Comparison of ENCODE assay signal across 18 cellular contexts in the genomic region with DNA sequence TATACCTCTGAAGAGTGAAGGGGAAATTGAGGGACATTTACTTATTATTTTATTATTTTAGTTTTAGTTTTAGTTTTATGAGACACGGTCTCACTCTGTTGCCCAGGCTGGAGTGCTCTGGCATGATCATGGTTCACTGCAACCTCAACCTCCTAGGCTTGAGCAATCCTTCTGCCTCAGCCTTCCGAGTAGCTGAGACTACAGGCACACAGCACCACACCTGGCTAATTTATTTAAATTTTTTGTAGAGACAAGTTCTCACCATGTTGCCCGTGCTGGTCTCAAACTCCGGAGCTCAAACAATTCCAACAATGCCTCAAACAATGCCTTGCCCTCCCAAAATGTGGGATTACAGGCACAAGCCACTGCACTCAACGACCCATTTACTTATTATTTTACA.
DNase-seq lines count a peak whose midpoint lies in the region; ATAC-seq and TF ChIP-seq lines count a peak whose summit lies in the region.
"Had no signal": no experiment of that assay in that cellular context is flagged by ENCODE, and none has a peak within 500 bp of the region (broad histone marks: within the 10 kb centered on the region; RNA-seq: fewer than 3 reads in every experiment).

No MANE protein-coding gene starts in this region.

- H3K27ac Mint-ChIP-seq in GM23338 = no peak overlapping the region
- no peak overlapping the region for H3K27ac Mint-ChIP-seq in stimulated activated naive CD8-positive, alpha-beta T cell treated with anti-CD3 and anti-CD28 coated beads, Interleukin-15, amount 100 ng/mL, for 72 hours

- no peak for TF ChIP-seq CTCF in GM23338 (conservative IDR thresholded peaks at IDR 0.05; ENCODE audit: low read depth in 2 of 2)
- TF ChIP-seq CTCF in spleen (IDR thresholded peaks at IDR 0.05 in 8 of 11, conservative IDR thresholded peaks at IDR 0.05 in 3 of 11) = no peak

- DNase-seq in GM23338 (ENCODE audit: low spot score) (peak; percentile 21), spleen (no peak), GM23248 (no peak), HuH-7.5 (ENCODE audit: low spot score) (no peak)
- no peak for DNase-seq in activated CD4-positive, alpha-beta T cell treated with anti-CD3 and anti-CD28 coated beads for 1 hour
- DNase-seq in stimulated activated naive CD8-positive, alpha-beta T cell treated with anti-CD3 and anti-CD28 coated beads, Interleukin-15, amount 100 ng/mL, for 72 hours = no peak
- DNase-seq: activated gamma-delta T cell; DMS79 treated with DMSO at 0.1 percent for 48 hours; Karpas-422; NCI-H1694; NCI-H510A; stimulated activated CD4-positive, alpha-beta T cell treated with anti-CD3 and anti-CD28 coated beads, Interleukin-12 subunit alpha, Interleukin-12 subunit beta, amount 100 ng/mL, for 4 hours had no signal

- no peaks in the 10 kb centered on the region for H3F3A ChIP-seq in GM23338 (replicated peaks; ENCODE audit: low read depth)
- H3F3A ChIP-seq in GM23248 (ENCODE audit: insufficient read depth) = peaks cover 13% of the 10 kb centered on the region

- intact Hi-C loops in spleen (cut with DNase I; ENCODE audit: low total_unique reads) = no loop called here

- H3K4me1 Mint-ChIP-seq in GM23338 = peaks cover 31% of the 10 kb centered on the region
- H3K4me1 Mint-ChIP-seq in stimulated activated naive CD8-positive, alpha-beta T cell treated with anti-CD3 and anti-CD28 coated beads, Interleukin-15, amount 100 ng/mL, for 72 hours = peaks cover 6% of the 10 kb centered on the region

- H3K27me3 ChIP-seq in GM23338 (ENCODE audit: insufficient read depth) (no peaks in the 10 kb centered on the region), spleen (replicated peaks in 1 of 7) (no peaks in the 10 kb centered on the region), GM23248 (replicated peaks; ENCODE audit: insufficient read depth) (no peaks in the 10 kb centered on the region)
- H3K27me3 ChIP-seq: ascending aorta, esophagus muscularis mucosa had no signal

- no peak overlapping the region for H2AFZ ChIP-seq in GM23338
- H2AFZ ChIP-seq in GM23248 = no peak overlapping the region
- H2AFZ ChIP-seq: parathyroid adenoma had no signal

- H3K9ac ChIP-seq in GM23248 = no peak overlapping the region
- H3K9ac ChIP-seq: parathyroid adenoma had no signal

- H3K36me3 ChIP-seq in GM23338 (ENCODE audit: insufficient read depth) (0 out of 2 replicates have a peak, but pooled peaks cover 5% of the 10 kb centered on the region), spleen (no peaks in the 10 kb centered on the region), GM23248 (ENCODE audit: low read depth) (no peaks in the 10 kb centered on the region)
- H3K36me3 ChIP-seq: ascending aorta, esophagus muscularis mucosa had no signal

- H3K4me2 ChIP-seq in GM23338 (peak overlapping the region; percentile 30; the same call in 1 of the 2 replicates), GM23248 (ENCODE audit: unreplicated experiment) (no peak overlapping the region)

- H3K4me3 Mint-ChIP-seq in GM23338 = no peak overlapping the region
- H3K4me3 Mint-ChIP-seq in stimulated activated naive CD8-positive, alpha-beta T cell treated with anti-CD3 and anti-CD28 coated beads, Interleukin-15, amount 100 ng/mL, for 72 hours = no peak overlapping the region

- no peak overlapping the region for H3K27ac ChIP-seq in GM23338 (ENCODE audit: low read depth)
- peak overlapping the region in 6 of 8 donors; percentile 38 to 67 (median 48) for H3K27ac ChIP-seq in spleen
- no peak overlapping the region for H3K27ac ChIP-seq in GM23248
- H3K27ac ChIP-seq: ascending aorta, esophagus muscularis mucosa, HL-60, parathyroid adenoma had no signal

- no peaks in the 10 kb centered on the region for H3K36me3 Mint-ChIP-seq in GM23338 (ENCODE audit: low read depth)

- TF ChIP-seq POLR2A in spleen (IDR thresholded peaks at IDR 0.05) = no peak

- ATAC-seq in GM18861 (IDR thresholded peaks at IDR 0.05; ENCODE audit: unreplicated experiment) (peak; percentile 41), GM23338 (peak; percentile 51), HG03520 (IDR thresholded peaks at IDR 0.05; ENCODE audit: unreplicated experiment) (peak; percentile 50)
- no peak for ATAC-seq in stimulated activated naive CD8-positive, alpha-beta T cell treated with anti-CD3 and anti-CD28 coated beads, Interleukin-15, amount 100 ng/mL, for 72 hours

- H3K79me2 ChIP-seq in GM23338 (replicated peaks; ENCODE audit: insufficient read depth) (no peaks in the 10 kb centered on the region), GM23248 (ENCODE audit: insufficient read depth) (no peaks in the 10 kb centered on the region)
- H3K79me2 ChIP-seq: parathyroid adenoma had no signal

- H3K9me3 ChIP-seq in spleen (peaks cover 0 to 21% (median 8%) of the 10 kb centered on the region in 8 donors), GM23248 (ENCODE audit: low read depth) (no peaks in the 10 kb centered on the region)

- peaks cover 36% of the 10 kb centered on the region for H3K4me1 ChIP-seq in GM23338 (ENCODE audit: insufficient read depth)
- H3K4me1 ChIP-seq in spleen = peaks cover 0 to 25% (median 10%) of the 10 kb centered on the region in 6 donors
- peaks cover 10% of the 10 kb centered on the region for H3K4me1 ChIP-seq in GM23248 (ENCODE audit: insufficient read depth)
- H3K4me1 ChIP-seq: ascending aorta, parathyroid adenoma had no signal

- H4K20me1 ChIP-seq in GM23338 (replicated peaks; ENCODE audit: insufficient read depth) = no peaks in the 10 kb centered on the region
- H4K20me1 ChIP-seq in GM23248 (ENCODE audit: insufficient read depth) = no peaks in the 10 kb centered on the region

- peaks cover 2% of the 10 kb centered on the region for H3K27me3 Mint-ChIP-seq in GM23338 (ENCODE audit: insufficient read depth, low read depth, poor library complexity)
- no peaks in the 10 kb centered on the region for H3K27me3 Mint-ChIP-seq in stimulated activated naive CD8-positive, alpha-beta T cell treated with anti-CD3 and anti-CD28 coated beads, Interleukin-15, amount 100 ng/mL, for 72 hours

- WGBS in spleen, 5 donors = 70 to 86% (median 80%) methylated on average over 5 of the region's 5 CpGs
- 85 to 91% methylated on average over 5 of the region's 5 CpGs for WGBS in GM23248 (ENCODE audit: low coverage in 1 of 2, low lambda C conversion rate in 2 of 2, missing lambda C conversion rate in 2 of 2), 2 experiments

- in situ Hi-C loops in GM23248 (cut with MboI) = no loop called here

- H3K9me3 Mint-ChIP-seq in GM23338 = peaks cover 13% of the 10 kb centered on the region; the same call in 2 of the 3 replicates
- H3K9me3 Mint-ChIP-seq in stimulated activated naive CD8-positive, alpha-beta T cell treated with anti-CD3 and anti-CD28 coated beads, Interleukin-15, amount 100 ng/mL, for 72 hours = peaks cover 10 to 12% of the 10 kb centered on the region in 2 donors

- H3K9me2 ChIP-seq in GM23338 (ENCODE audit: insufficient read depth) (no peaks in the 10 kb centered on the region), GM23248 (ENCODE audit: insufficient read depth) (no peaks in the 10 kb centered on the region)

- no peak overlapping the region for H3K4me3 ChIP-seq in GM23338
- no peak overlapping the region for H3K4me3 ChIP-seq in spleen
- no peak overlapping the region for H3K4me3 ChIP-seq in GM23248
- H3K4me3 ChIP-seq: ascending aorta, esophagus muscularis mucosa had no signal

TF ChIP-seq in GM23338, 12 proteins besides CTCF, POLR2A, EP300 and RAD21 (continues in another document):
- TF ChIP-seq JUNB (IDR thresholded peaks at IDR 0.05; ENCODE audit: unreplicated experiment) (no peak), EZH2 (IDR thresholded peaks at IDR 0.05; ENCODE audit: low read depth, unreplicated experiment) (no peak), ZNF114 (CRISPR knock-in tag; IDR thresholded peaks at IDR 0.05) (no peak)
- TF ChIP-seq, protein P1, sequence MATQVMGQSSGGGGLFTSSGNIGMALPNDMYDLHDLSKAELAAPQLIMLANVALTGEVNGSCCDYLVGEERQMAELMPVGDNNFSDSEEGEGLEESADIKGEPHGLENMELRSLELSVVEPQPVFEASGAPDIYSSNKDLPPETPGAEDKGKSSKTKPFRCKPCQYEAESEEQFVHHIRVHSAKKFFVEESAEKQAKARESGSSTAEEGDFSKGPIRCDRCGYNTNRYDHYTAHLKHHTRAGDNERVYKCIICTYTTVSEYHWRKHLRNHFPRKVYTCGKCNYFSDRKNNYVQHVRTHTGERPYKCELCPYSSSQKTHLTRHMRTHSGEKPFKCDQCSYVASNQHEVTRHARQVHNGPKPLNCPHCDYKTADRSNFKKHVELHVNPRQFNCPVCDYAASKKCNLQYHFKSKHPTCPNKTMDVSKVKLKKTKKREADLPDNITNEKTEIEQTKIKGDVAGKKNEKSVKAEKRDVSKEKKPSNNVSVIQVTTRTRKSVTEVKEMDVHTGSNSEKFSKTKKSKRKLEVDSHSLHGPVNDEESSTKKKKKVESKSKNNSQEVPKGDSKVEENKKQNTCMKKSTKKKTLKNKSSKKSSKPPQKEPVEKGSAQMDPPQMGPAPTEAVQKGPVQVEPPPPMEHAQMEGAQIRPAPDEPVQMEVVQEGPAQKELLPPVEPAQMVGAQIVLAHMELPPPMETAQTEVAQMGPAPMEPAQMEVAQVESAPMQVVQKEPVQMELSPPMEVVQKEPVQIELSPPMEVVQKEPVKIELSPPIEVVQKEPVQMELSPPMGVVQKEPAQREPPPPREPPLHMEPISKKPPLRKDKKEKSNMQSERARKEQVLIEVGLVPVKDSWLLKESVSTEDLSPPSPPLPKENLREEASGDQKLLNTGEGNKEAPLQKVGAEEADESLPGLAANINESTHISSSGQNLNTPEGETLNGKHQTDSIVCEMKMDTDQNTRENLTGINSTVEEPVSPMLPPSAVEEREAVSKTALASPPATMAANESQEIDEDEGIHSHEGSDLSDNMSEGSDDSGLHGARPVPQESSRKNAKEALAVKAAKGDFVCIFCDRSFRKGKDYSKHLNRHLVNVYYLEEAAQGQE (IDR thresholded peaks at IDR 0.05; ENCODE audit: unreplicated experiment) = no peak

Comparison
In these comparisons a context has a peak if more than half of its experiments do, and no peak if none do; other contexts are left out.
1. H3K27ac ChIP-seq: peak in spleen (6 of 8); none in GM23338 (single experiment) and GM23248 (single experiment).